8 cellular contexts compared by ENCODE assay signal in genomic region chr2:180006781-180007579, GRCh38. TPM values are rescaled to one million over a fixed set of nuclear protein-coding genes. Genes with fewer than 3 reads are reported as not detected.
DNase-seq lines count a peak whose midpoint lies in the region; ATAC-seq, FAIRE-seq and TF ChIP-seq lines count a peak whose summit lies in the region.

Gene CWC22 (minus strand): TSS chr2:180007297. CDS start chr2:179993341, 13,956 bp downstream.

- H3K4me1 ChIP-seq in kidney (ENCODE audit: control insufficient read depth in 1 of 2, insufficient read depth in 1 of 2, low read depth in 1 of 2, low read length in 2 of 2), result peaks cover 6 to 20% of the 10 kb centered on the region in 2 donors

- peaks cover 24% of the 10 kb centered on the region for H3K4me1 Mint-ChIP-seq in chondrocyte (ENCODE audit: low read depth)

- H3K27ac Mint-ChIP-seq in chondrocyte (ENCODE audit: unreplicated experiment), result peak within 1 kb of the TSS; percentile 99

- TF ChIP-seq CTCF in chondrocyte (IDR thresholded peaks at IDR 0.05), result no peak
- TF ChIP-seq CTCF in kidney (IDR thresholded peaks at IDR 0.05; ENCODE audit: borderline replicate concordance, extremely low read depth, insufficient read depth), result no peak

- H3K9me3 Mint-ChIP-seq in chondrocyte (ENCODE audit: low read depth), result no peaks in the 10 kb centered on the region

- FAIRE-seq in kidney (lab: Jason Lieb, UNC), result peak; percentile 90

- ATAC-seq in HG03439 (IDR thresholded peaks at IDR 0.05; ENCODE audit: unreplicated experiment), result peak; percentile 99

- DNase-seq in AML-193 (lab: John Stamatoyannopoulos, UW) (peak; percentile 95 to 96), NCI-H510A treated with DMSO at 0.1 percent for 48 hours (lab: John Stamatoyannopoulos, UW) (peak; percentile 97), chondrocyte (ENCODE audit: low spot score) (peak; percentile 90), kidney (peak; percentile 89)
- DNase-seq in activated CD4-positive, alpha-beta T cell treated with anti-CD3 and anti-CD28 coated beads for 24 hours (ENCODE audit: low read depth in 2 of 2), result peak; percentile 71 to 75
- peak; percentile 89 for DNase-seq in stimulated activated CD4-positive, alpha-beta T cell treated with anti-CD3 and anti-CD28 coated beads, Interleukin-15, amount 100 ng/mL, for 24 hours

- intact Hi-C loops in kidney (cut with DNase I), result no loop called here

- H3K36me3 ChIP-seq in kidney (ENCODE audit: control insufficient read depth in 1 of 2, insufficient read depth in 2 of 2, low read length in 2 of 2), result no peaks in the 10 kb centered on the region

- peak within 1 kb of the TSS; percentile 92 to 97 for H3K27ac ChIP-seq in kidney (ENCODE audit: low read depth in 2 of 2, low read length in 2 of 2)

- H3K27me3 Mint-ChIP-seq in chondrocyte (ENCODE audit: low read depth), result no peaks in the 10 kb centered on the region

- no peaks in the 10 kb centered on the region for H3K36me3 Mint-ChIP-seq in chondrocyte (ENCODE audit: low read depth)

- peak; percentile 80 for TF ChIP-seq POLR2A in GM19193 (IDR thresholded peaks at IDR 0.05; ENCODE audit: extremely low read depth, insufficient read depth, insufficient read length)

- H3K9me3 ChIP-seq in kidney (ENCODE audit: control insufficient read depth in 1 of 2, low read length in 2 of 2), result no peaks in the 10 kb centered on the region

- H3K9ac ChIP-seq in kidney (ENCODE audit: low read length in 2 of 2), result peak within 1 kb of the TSS; percentile 49 to 92

- peak within 1 kb of the TSS; percentile 86 for H3K4me3 Mint-ChIP-seq in chondrocyte (ENCODE audit: unreplicated experiment)

- H3K4me3 ChIP-seq in kidney (ENCODE audit: low read length in 2 of 2), result peak within 1 kb of the TSS; percentile 93 to 95

RNA-seq across cellular contexts. Expression of gene CWC22, which starts in this region (rescaled TPM):
- total RNA-seq in chondrocyte (14.0 to 19.0 TPM (median 14.2 TPM) in 3 replicates), kidney (20.6 TPM)
- 10.3 TPM for polyA plus RNA-seq in kidney (ENCODE audit: insufficient read depth, low read depth, low replicate concordance)

Comparison
In these comparisons a context has a peak if more than half of its experiments do, and no peak if none do; other contexts are left out.
1. Peak in every context shown above with its lines: DNase-seq, ATAC-seq, H3K4me3 ChIP-seq and H3K27ac ChIP-seq.